10 cellular contexts compared by ENCODE assay signal in genomic region chr14:60184597-60185555, GRCh38. TPM values are rescaled to one million over a fixed set of nuclear protein-coding genes. Genes with fewer than 3 reads are reported as not detected.
DNase-seq lines count a peak whose midpoint lies in the region; ATAC-seq, FAIRE-seq and TF ChIP-seq lines count a peak whose summit lies in the region.
"Had no signal": no experiment of that assay in that cellular context is flagged by ENCODE, and none has a peak within 500 bp of the region (broad histone marks: within the 10 kb centered on the region; RNA-seq: fewer than 3 reads in every experiment).

No MANE protein-coding gene starts in this region.

- TF ChIP-seq CTCF in BE2C (IDR thresholded peaks at IDR 0.05; ENCODE audit: low read depth, low read length) = no peak
- TF ChIP-seq CTCF in kidney (IDR thresholded peaks at IDR 0.05; ENCODE audit: borderline replicate concordance, extremely low read depth, insufficient read depth) = no peak

- peak overlapping the region; percentile 79 for H3K4me3 Mint-ChIP-seq in T-helper 17 cell

- H3K9ac ChIP-seq in kidney (ENCODE audit: low read length in 2 of 2) = no peak overlapping the region

- H3K9me3 ChIP-seq in BE2C = no peaks in the 10 kb centered on the region
- H3K9me3 ChIP-seq in T-helper 17 cell (ENCODE audit: control insufficient read depth, low read length, poor library complexity, severe bottlenecking) = no peaks in the 10 kb centered on the region
- H3K9me3 ChIP-seq in kidney (ENCODE audit: control insufficient read depth in 1 of 2, low read length in 2 of 2) = no peaks in the 10 kb centered on the region
- H3K9me3 ChIP-seq: HAP-1, SJSA1 had no signal

- H3K4me1 ChIP-seq in BE2C (no peaks in the 10 kb centered on the region; the same call in 1 of the 2 replicates), kidney (ENCODE audit: control insufficient read depth in 1 of 2, insufficient read depth in 1 of 2, low read depth in 1 of 2, low read length in 2 of 2) (no peaks in the 10 kb centered on the region)

- H3K4me3 ChIP-seq in BE2C (ENCODE audit: low read depth, low read length) = peak overlapping the region; percentile 36
- peak overlapping the region; percentile 72 to 86 for H3K4me3 ChIP-seq in kidney (ENCODE audit: low read length in 2 of 2)
- H3K4me3 ChIP-seq: HAP-1 had no signal

- H3K36me3 ChIP-seq in BE2C (no peaks in the 10 kb centered on the region), kidney (ENCODE audit: control insufficient read depth in 1 of 2, insufficient read depth in 2 of 2, low read length in 2 of 2) (no peaks in the 10 kb centered on the region)
- H3K36me3 ChIP-seq: HAP-1, SJSA1 had no signal

- H3K36me3 Mint-ChIP-seq in T-helper 17 cell (ENCODE audit: low read depth) = no peaks in the 10 kb centered on the region

- ATAC-seq in T-helper 17 cell (no peak), left colon (no peak), GM21825 (IDR thresholded peaks at IDR 0.05; ENCODE audit: unreplicated experiment) (no peak)

- TF ChIP-seq POLR2A in GM12892 (IDR thresholded peaks at IDR 0.05; ENCODE audit: low read depth, low read length) = no peak

- H3K4me1 Mint-ChIP-seq in T-helper 17 cell = peaks cover 3% of the 10 kb centered on the region

- DNase-seq in BE2C (peak; percentile 32), GM12892 (ENCODE audit: insufficient read length) (no peak), T-helper 17 cell (no peak), kidney (no peak), left colon (no peak), anterior cingulate cortex (lab: John Stamatoyannopoulos, UW) (no peak)
- DNase-seq in stimulated activated CD8-positive, alpha-beta memory T cell treated with anti-CD3 and anti-CD28 coated beads, Interleukin-4, amount 100 ng/mL, for 48 hours = no peak

- intact Hi-C loops in kidney (cut with DNase I) (no loop called here), left colon (cut with DNase I, micrococcal nuclease) (loop anchor here in 1 of 2 donors (2.0 kb wide), 2 partner anchors 120 to 220 kb away; no protein-coding TSS in a partner anchor)

- H3K27me3 ChIP-seq in BE2C = no peaks in the 10 kb centered on the region
- H3K27me3 ChIP-seq: SJSA1 had no signal

- H3K27ac ChIP-seq in kidney (ENCODE audit: low read depth in 2 of 2, low read length in 2 of 2) = no peak overlapping the region
- H3K27ac ChIP-seq: SJSA1 had no signal

- peak overlapping the region; percentile 91 for H3K27ac Mint-ChIP-seq in T-helper 17 cell

- H3K27me3 Mint-ChIP-seq in T-helper 17 cell = peaks cover 6% of the 10 kb centered on the region

- FAIRE-seq in GM12892 (lab: Jason Lieb, UNC) (peak; percentile 71), kidney (lab: Jason Lieb, UNC) (no peak)

RNA-seq across cellular contexts. Expression of gene DHRS7, which starts 19.7 kb away (rescaled TPM):
- polyA plus RNA-seq in BE2C (2012; ENCODE audit: insufficient read depth, insufficient read length, low read depth) = 104 TPM
- 61.5 TPM for polyA plus RNA-seq in GM12892 (2012; ENCODE audit: missing spikeins)
- total RNA-seq in T-helper 17 cell = 10 to 100 TPM; 44.8 to 48.0 TPM
- total RNA-seq in kidney = 93.7 TPM
- polyA plus RNA-seq in kidney (ENCODE audit: insufficient read depth, low read depth, low replicate concordance) = 128 TPM
- total RNA-seq in left colon = 10 to 100 TPM; 80.8 to 90.9 TPM
